1 cellular context compared by ENCODE assay signal in genomic region chrX:19840899-19841648, GRCh38.
TF ChIP-seq lines count a peak whose summit lies in the region.

No MANE protein-coding gene starts in this region.

TF ChIP-seq in K562, 482 proteins besides CTCF, POLR2A, EP300 and RAD21 (continued from another document):
- no peak for TF ChIP-seq ETV6 (IDR thresholded peaks at IDR 0.05; ENCODE audit: borderline replicate concordance in 1 of 2, low read depth in 2 of 2, low read length in 1 of 2)
- no peak for TF ChIP-seq ETV6 (CRISPR knock-in tag; IDR thresholded peaks at IDR 0.05; ENCODE audit: borderline replicate concordance)
- TF ChIP-seq TEAD1 (CRISPR knock-in tag; IDR thresholded peaks at IDR 0.05): peak in 1 of 2 experiments; percentile 91; a peak in 2 of 4 replicates
- TF ChIP-seq PBX2 (CRISPR knock-in tag; IDR thresholded peaks at IDR 0.05; ENCODE audit: low read depth): no peak
- no peak for TF ChIP-seq PBX2 (tag; conservative IDR thresholded peaks at IDR 0.05; ENCODE audit: low read depth)
